Comparison of ENCODE assay signal across 1 cellular context in the genomic region with DNA sequence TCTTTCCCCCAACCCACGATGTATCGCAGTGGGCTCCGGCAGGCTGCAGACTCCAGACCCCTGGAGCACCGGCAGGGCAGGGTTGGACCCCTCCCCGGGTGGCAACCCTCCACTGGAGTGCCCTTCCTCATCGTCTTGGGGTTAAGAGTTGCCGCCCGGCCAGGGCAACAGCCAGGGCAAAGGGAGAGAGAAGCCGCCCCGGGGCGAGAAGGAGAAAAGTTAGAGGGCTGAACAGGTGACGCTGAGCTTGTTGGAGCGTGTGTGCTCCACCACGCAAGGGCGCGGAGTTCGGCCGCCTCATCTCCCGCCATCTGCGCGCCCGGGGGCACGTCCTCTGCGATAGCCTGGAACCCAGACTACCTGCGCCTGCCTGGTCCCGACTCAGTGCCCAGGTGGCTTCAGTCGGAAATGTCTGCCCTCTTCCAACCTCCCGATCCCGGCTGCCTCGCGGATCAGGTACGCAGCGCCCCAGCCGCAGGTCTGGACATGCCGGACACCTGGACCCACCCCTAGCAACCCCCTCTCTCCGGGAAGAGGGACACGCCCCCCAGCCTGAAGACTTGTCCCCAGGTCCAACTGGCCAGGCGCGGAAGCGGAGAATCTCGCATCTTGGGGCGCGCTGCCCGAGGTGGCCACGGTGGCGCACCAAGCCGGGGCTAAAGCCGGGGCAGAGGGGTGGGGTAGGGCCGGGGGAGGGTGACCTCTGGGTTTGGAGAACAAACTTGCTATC.
TF ChIP-seq lines count a peak whose summit lies in the region.

No MANE protein-coding gene starts in this region.

TF ChIP-seq in GM12891, 5 proteins besides CTCF, POLR2A, EP300 and RAD21:
- no peak for TF ChIP-seq SPI1 (IDR thresholded peaks at IDR 0.05; ENCODE audit: low read depth, low read length)
- TF ChIP-seq POU2F2 (IDR thresholded peaks at IDR 0.05; ENCODE audit: low read depth, low read length) = no peak
- TF ChIP-seq POLR2AphosphoS5 (IDR thresholded peaks at IDR 0.05; ENCODE audit: low read depth, low read length) = no peak
- no peak for TF ChIP-seq TAF1 (IDR thresholded peaks at IDR 0.05; ENCODE audit: low read depth, low read length)
- TF ChIP-seq PAX5 (IDR thresholded peaks at IDR 0.05; ENCODE audit: insufficient read depth, low read length, severe bottlenecking) = no peak
